Comparison of ENCODE assay signal across 8 cellular contexts in genomic region chr4:164956766-164957643, GRCh38. TPM values are rescaled to one million over a fixed set of nuclear protein-coding genes. Genes with fewer than 3 reads are reported as not detected.
DNase-seq lines count a peak whose midpoint lies in the region; ATAC-seq and TF ChIP-seq lines count a peak whose summit lies in the region.

No MANE protein-coding gene starts in this region.

- H3K27me3 ChIP-seq in left lung: peaks cover 0 to 16% of the 10 kb centered on the region in 2 donors

- TF ChIP-seq CTCF in GM10266 (IDR thresholded peaks at IDR 0.05; ENCODE audit: control insufficient read depth, insufficient read depth, low read depth, missing control alignments) (no peak), coronary artery (IDR thresholded peaks at IDR 0.05) (no peak), left lung (IDR thresholded peaks at IDR 0.05) (no peak)

- H3K36me3 ChIP-seq in left lung: no peaks in the 10 kb centered on the region

- H3K27ac ChIP-seq in coronary artery (peak overlapping the region; percentile 20 to 56), left lung (peak overlapping the region in 1 of 2 donors; percentile 28)

- ATAC-seq in HG02571 (IDR thresholded peaks at IDR 0.05; ENCODE audit: unreplicated experiment): peak; percentile 100
- peak; percentile 100 for ATAC-seq in left lung

- H3K9me3 ChIP-seq in left lung: no peaks in the 10 kb centered on the region

- no peaks in the 10 kb centered on the region for H3K4me1 ChIP-seq in left lung

- intact Hi-C loops in left lung (cut with DNase I): no loop called here

- H3K4me3 ChIP-seq in coronary artery (peak overlapping the region; percentile 79), left lung (peak overlapping the region; percentile 58)

- peak; percentile 85 for DNase-seq in GM10266 (ENCODE audit: extremely low spot score)
- peak; percentile 76 to 84 for DNase-seq in NCI-H2081 (lab: John Stamatoyannopoulos, UW)
- peak; percentile 84 for DNase-seq in activated CD4-positive, alpha-beta T cell treated with anti-CD3 and anti-CD28 coated beads for 48 hours
- DNase-seq in coronary artery (ENCODE audit: low spot score): no peak
- DNase-seq in left lung: peak; percentile 90 to 92
- peak; percentile 70 for DNase-seq in stimulated activated CD4-positive, alpha-beta T cell treated with anti-CD3 and anti-CD28 coated beads, Interleukin-4, amount 100 ng/mL, for 1 hour
- DNase-seq in NCI-H2196 (lab: John Stamatoyannopoulos, UW; ENCODE audit: unreplicated experiment): no peak

RNA-seq across cellular contexts. Expression of gene TRIM61, which starts 20.5 kb away (rescaled TPM):
- 1 to 10 TPM; 1.5 to 3.1 TPM for total RNA-seq in left lung

Comparison
In these comparisons a context has a peak if more than half of its experiments do, and no peak if none do; other contexts are left out.
1. DNase-seq: peak in GM10266 (single experiment), NCI-H2081 (2 of 2), activated CD4-positive, alpha-beta T cell treated with anti-CD3 and anti-CD28 coated beads for 48 hours (single experiment), left lung (2 of 2) and stimulated activated CD4-positive, alpha-beta T cell treated with anti-CD3 and anti-CD28 coated beads, Interleukin-4, amount 100 ng/mL, for 1 hour (single experiment); none in coronary artery (single experiment) and NCI-H2196 (single experiment).